16 cellular contexts compared by ENCODE assay signal in the genomic region with DNA sequence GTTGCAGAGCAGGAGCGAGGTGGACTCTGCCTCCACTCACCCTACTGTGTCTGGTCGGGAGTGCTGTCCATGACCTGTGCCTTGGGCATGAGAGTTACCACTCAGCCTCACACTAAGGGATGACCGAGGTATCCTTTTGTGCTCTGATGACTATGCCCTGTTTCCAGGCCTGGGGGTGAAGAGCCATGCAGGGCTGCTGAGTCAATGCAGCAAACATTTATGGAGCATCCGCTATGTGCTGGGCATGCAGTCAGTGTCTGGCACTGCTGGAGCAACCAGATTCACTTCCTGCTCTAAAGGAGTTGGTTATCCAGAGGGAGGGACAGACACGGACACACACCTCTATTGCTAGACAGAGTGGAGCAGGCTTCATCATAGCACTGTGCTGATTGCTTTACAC. TPM values are rescaled to one million over a fixed set of nuclear protein-coding genes. Genes with fewer than 3 reads are reported as not detected.
A peak's percentile ranks its signal among the peaks of the same experiment; 100 is the strongest.
DNase-seq lines count a peak whose midpoint lies in the region; ATAC-seq and TF ChIP-seq lines count a peak whose summit lies in the region.
"Had no signal": no experiment of that assay in that cellular context is flagged by ENCODE, and none has a peak within 500 bp of the region (broad histone marks: within the 10 kb centered on the region; RNA-seq: fewer than 3 reads in every experiment).

No MANE protein-coding gene starts in this region.

- H3K36me3 Mint-ChIP-seq in stimulated activated memory B cell treated with anti-CD40 and anti-IgM and Interleukin-4, amounts not matched to agents 10 μg/mL and 1 μg/mL and 100 μg/mL, for 72 hours, result no peaks in the 10 kb centered on the region
- H3K36me3 Mint-ChIP-seq: immature natural killer cell, naive B cell had no signal

- intact Hi-C loops in Right ventricle myocardium superior (cut with DNase I), result no loop called here

- no peaks in the 10 kb centered on the region for H3K36me3 ChIP-seq in SK-N-SH (replicated peaks in 1 of 2; ENCODE audit: control insufficient read depth in 1 of 2, insufficient read depth in 2 of 2, low read length in 1 of 2)
- H3K36me3 ChIP-seq: sigmoid colon, suprapubic skin had no signal

- CTCF ChIA-PET in SK-N-SH (lab: Yijun Ruan, JAX), result no interaction called here

- no peak overlapping the region for H3K4me3 ChIP-seq in SK-N-SH (ENCODE audit: low read depth in 2 of 2, low read length in 1 of 2)
- H3K4me3 ChIP-seq: sigmoid colon, suprapubic skin had no signal

- no peaks in the 10 kb centered on the region for H3K9me3 ChIP-seq in SK-N-SH
- H3K9me3 ChIP-seq: sigmoid colon, suprapubic skin had no signal

- TF ChIP-seq EP300 in SK-N-SH (IDR thresholded peaks at IDR 0.05; ENCODE audit: borderline replicate concordance in 1 of 2, low read depth in 1 of 2, low read length in 1 of 2), result no peak

- no peak overlapping the region for H3K9ac ChIP-seq in SK-N-SH

- peak overlapping the region; percentile 47 for H3K4me2 ChIP-seq in SK-N-SH

- peaks cover 6% of the 10 kb centered on the region for H3F3A ChIP-seq in SK-N-SH (replicated peaks; ENCODE audit: insufficient read depth)

- TF ChIP-seq RAD21 in SK-N-SH (IDR thresholded peaks at IDR 0.05; ENCODE audit: low read length), result no peak

- H3K27ac Mint-ChIP-seq in stimulated activated memory B cell treated with anti-CD40 and anti-IgM and Interleukin-4, amounts not matched to agents 10 μg/mL and 1 μg/mL and 100 μg/mL, for 72 hours, result no peak overlapping the region
- H3K27ac Mint-ChIP-seq: activated CD8-positive, alpha-beta T cell treated with anti-CD3 and anti-CD28 coated beads for 36 hours; immature natural killer cell; naive B cell had no signal

- peak overlapping the region in 1 of 2 experiments; percentile 54; a peak in 2 of 4 replicates for H3K27ac ChIP-seq in SK-N-SH (ENCODE audit: low read depth in 2 of 2, low read length in 1 of 2)
- no peak overlapping the region for H3K27ac ChIP-seq in foreskin keratinocyte
- H3K27ac ChIP-seq: sigmoid colon, suprapubic skin had no signal

- H3K9me2 ChIP-seq in SK-N-SH, result no peaks in the 10 kb centered on the region

- H3K9me3 Mint-ChIP-seq in stimulated activated memory B cell treated with anti-CD40 and anti-IgM and Interleukin-4, amounts not matched to agents 10 μg/mL and 1 μg/mL and 100 μg/mL, for 72 hours, result no peaks in the 10 kb centered on the region
- H3K9me3 Mint-ChIP-seq: activated CD8-positive, alpha-beta T cell treated with anti-CD3 and anti-CD28 coated beads for 36 hours; immature natural killer cell; naive B cell had no signal

- H3K4me1 Mint-ChIP-seq in stimulated activated memory B cell treated with anti-CD40 and anti-IgM and Interleukin-4, amounts not matched to agents 10 μg/mL and 1 μg/mL and 100 μg/mL, for 72 hours, result no peaks in the 10 kb centered on the region
- H3K4me1 Mint-ChIP-seq: immature natural killer cell, naive B cell had no signal

- H3K27me3 Mint-ChIP-seq in stimulated activated memory B cell treated with anti-CD40 and anti-IgM and Interleukin-4, amounts not matched to agents 10 μg/mL and 1 μg/mL and 100 μg/mL, for 72 hours, result peaks cover 17% of the 10 kb centered on the region

- DNase-seq in H4 (ENCODE audit: low spot score) (peak; percentile 27), SK-N-SH (no peak), foreskin keratinocyte (peak; percentile 63 to 87), Right ventricle myocardium superior (no peak), SKM-1 (lab: John Stamatoyannopoulos, UW; ENCODE audit: unreplicated experiment) (no peak)
- no peak for DNase-seq in activated CD4-positive, alpha-beta T cell treated with anti-CD3 and anti-CD28 coated beads for 1 hour
- DNase-seq: activated CD8-positive, alpha-beta T cell treated with anti-CD3 and anti-CD28 coated beads for 36 hours; cerebellar nuclear complex; immature natural killer cell; KBM-7; naive B cell; NCI-H2029 treated with DMSO at 0.1 percent for 48 hours; sigmoid colon had no signal

- peaks cover 0 to 13% of the 10 kb centered on the region in 2 experiments; a peak in 1 of 4 replicates for H3K4me1 ChIP-seq in SK-N-SH (ENCODE audit: control insufficient read depth in 1 of 2, insufficient read depth in 2 of 2, low read depth in 1 of 2, low read length in 1 of 2)
- H3K4me1 ChIP-seq in foreskin keratinocyte, result no peaks in the 10 kb centered on the region
- H3K4me1 ChIP-seq: sigmoid colon, suprapubic skin had no signal

- no peaks in the 10 kb centered on the region for H4K20me1 ChIP-seq in SK-N-SH (ENCODE audit: insufficient read depth)

- POLR2A ChIA-PET in SK-N-SH (lab: Yijun Ruan, JAX), result no interaction called here

- 40% methylated on average over 5 of the region's 5 CpGs for WGBS in SK-N-SH (ENCODE audit: low lambda C conversion rate)

- no peaks in the 10 kb centered on the region for H3K27me3 ChIP-seq in SK-N-SH (ENCODE audit: insufficient read depth)
- H3K27me3 ChIP-seq in foreskin keratinocyte, result peaks cover 35% of the 10 kb centered on the region

- ATAC-seq in foreskin keratinocyte (peak; percentile 88), Right ventricle myocardium superior (ENCODE audit: poor library complexity) (no peak)
- ATAC-seq in stimulated activated memory B cell treated with anti-CD40 and anti-IgM and Interleukin-4, amounts not matched to agents 10 μg/mL and 1 μg/mL and 100 μg/mL, for 72 hours, result peak; percentile 43
- ATAC-seq: activated CD8-positive, alpha-beta T cell treated with anti-CD3 and anti-CD28 coated beads for 36 hours; HCT116 had no signal

- H2AFZ ChIP-seq in SK-N-SH (ENCODE audit: low read depth), result peak overlapping the region; percentile 61

- no peak overlapping the region for H3K4me3 Mint-ChIP-seq in stimulated activated memory B cell treated with anti-CD40 and anti-IgM and Interleukin-4, amounts not matched to agents 10 μg/mL and 1 μg/mL and 100 μg/mL, for 72 hours
- H3K4me3 Mint-ChIP-seq: activated CD8-positive, alpha-beta T cell treated with anti-CD3 and anti-CD28 coated beads for 36 hours; immature natural killer cell; naive B cell had no signal

- H3K79me2 ChIP-seq in SK-N-SH (ENCODE audit: insufficient read depth), result no peaks in the 10 kb centered on the region

- no peak for TF ChIP-seq CTCF in SK-N-SH (IDR thresholded peaks at IDR 0.05)
- TF ChIP-seq CTCF in foreskin keratinocyte (conservative IDR thresholded peaks at IDR 0.05), result no peak

TF ChIP-seq in SK-N-SH, 30 proteins besides CTCF, POLR2A, EP300 and RAD21:
- TF ChIP-seq FOSL2 (IDR thresholded peaks at IDR 0.05; ENCODE audit: borderline replicate concordance, low read depth) (peak; percentile 53; the same call in 1 of the 2 replicates), MAX (IDR thresholded peaks at IDR 0.05; ENCODE audit: low read depth) (peak; percentile 52; the same call in 1 of the 2 replicates), TCF12 (IDR thresholded peaks at IDR 0.05) (peak; percentile 51; the same call in 1 of the 2 replicates), POLR2AphosphoS5 (IDR thresholded peaks at IDR 0.05; ENCODE audit: low read depth, low read length) (no peak), RXRA (IDR thresholded peaks at IDR 0.05; ENCODE audit: borderline replicate concordance, low read depth) (no peak), JUND (IDR thresholded peaks at IDR 0.05) (peak; percentile 49; the same call in 1 of the 2 replicates), NFIC (IDR thresholded peaks at IDR 0.05; ENCODE audit: borderline replicate concordance) (0 out of 2 replicates have a peak, but pooled peaks have one; percentile 18), ELF1 (IDR thresholded peaks at IDR 0.05) (peak; percentile 57; the same call in 1 of the 2 replicates)
- TF ChIP-seq, protein P1, sequence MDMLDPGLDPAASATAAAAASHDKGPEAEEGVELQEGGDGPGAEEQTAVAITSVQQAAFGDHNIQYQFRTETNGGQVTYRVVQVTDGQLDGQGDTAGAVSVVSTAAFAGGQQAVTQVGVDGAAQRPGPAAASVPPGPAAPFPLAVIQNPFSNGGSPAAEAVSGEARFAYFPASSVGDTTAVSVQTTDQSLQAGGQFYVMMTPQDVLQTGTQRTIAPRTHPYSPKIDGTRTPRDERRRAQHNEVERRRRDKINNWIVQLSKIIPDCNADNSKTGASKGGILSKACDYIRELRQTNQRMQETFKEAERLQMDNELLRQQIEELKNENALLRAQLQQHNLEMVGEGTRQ (IDR thresholded peaks at IDR 0.05; ENCODE audit: borderline replicate concordance, low read depth, low read length), result no peak
TF ChIP-seq in SK-N-SH: peak in this region for 6.

RNA-seq across cellular contexts. Expression of gene HNF1B, which starts 7.6 kb away (rescaled TPM):
- not detected in 2 replicates for total RNA-seq in H4 (2014; rRNA removed; shearing (Covaris generic))
- polyA plus RNA-seq in SK-N-SH (2012; rRNA removed) (not detected in 2 replicates), foreskin keratinocyte (not detected in 2 replicates)
- not detected in 2 replicates for polyA plus RNA-seq in SK-N-SH (2012; cell fraction: cytosol; rRNA removed)
- polyA plus RNA-seq in SK-N-SH (2012; cell fraction: nucleus; rRNA removed), result not detected in 2 replicates
- total RNA-seq in foreskin keratinocyte (not detected in 2 replicates), Right ventricle myocardium superior (not detected)
- total RNA-seq: suprapubic skin had no signal
- polyA plus RNA-seq: immature natural killer cell had no signal

Comparison
In these comparisons a context has a peak if more than half of its experiments do, and no peak if none do; other contexts are left out.
1. DNase-seq: peak in H4 (single experiment) and foreskin keratinocyte (2 of 2); none in SK-N-SH (single experiment), Right ventricle myocardium superior (single experiment), activated CD4-positive, alpha-beta T cell treated with anti-CD3 and anti-CD28 coated beads for 1 hour (single experiment) and SKM-1 (single experiment).